ENCODE assay signal across 15 cellular contexts in genomic region chr12:93008044-93008778, GRCh38.
DNase-seq lines count a peak whose midpoint lies in the region; ATAC-seq and FAIRE-seq lines count a peak whose summit lies in the region.
"Had no signal": no experiment of that assay in that cellular context is flagged by ENCODE, and none has a peak within 500 bp of the region (broad histone marks: within the 10 kb centered on the region; RNA-seq: fewer than 3 reads in every experiment).

No MANE protein-coding gene starts in this region.

- DNase-seq in GM18507 (ENCODE audit: extremely low spot score, insufficient read length, low read depth) (no peak), NCI-H2107 treated with DMSO at 0.1 percent for 48 hours (lab: John Stamatoyannopoulos, UW; ENCODE audit: unreplicated experiment) (no peak), NCI-H1436 (lab: John Stamatoyannopoulos, UW) (no peak), SIG-M5 (lab: John Stamatoyannopoulos, UW) (no peak), CD1c-positive myeloid dendritic cell (ENCODE audit: extremely low spot score) (no peak)
- DNase-seq: activated CD4-positive, alpha-beta T cell treated with anti-CD3 and anti-CD28 coated beads for 1 hour; activated naive CD8-positive, alpha-beta T cell treated with anti-CD3 and anti-CD28 coated beads, Interleukin-2, amount 10 ng/mL, durations not matched to agents 7 days and 5 days; CD8-positive, alpha-beta memory T cell; hippocampal formation; midbrain had no signal

- peaks cover 16% of the 10 kb centered on the region; the same call in 1 of the 2 replicates for H3K4me1 ChIP-seq in HUES48 (ENCODE audit: control insufficient read depth, insufficient read depth, low read length)

- H3K27ac ChIP-seq in HUES48 (ENCODE audit: low read depth, low read length) = peak overlapping the region; percentile 54
- H3K27ac ChIP-seq: SJSA1 had no signal

- FAIRE-seq in GM18507 (lab: Jason Lieb, UNC) = peak; percentile 78
- FAIRE-seq: urothelium cell line had no signal

- H3K36me3 ChIP-seq in HUES48 (ENCODE audit: control insufficient read depth, insufficient read depth, low read length) = no peaks in the 10 kb centered on the region
- H3K36me3 ChIP-seq: SJSA1 had no signal

- H3K27me3 ChIP-seq in HUES48 (ENCODE audit: control insufficient read depth, insufficient read depth, low read length) = no peaks in the 10 kb centered on the region
- H3K27me3 ChIP-seq: SJSA1 had no signal

- no peak overlapping the region for H3K9ac ChIP-seq in HUES48 (ENCODE audit: low read depth, low read length)

- ATAC-seq in GM19452 (IDR thresholded peaks at IDR 0.05; ENCODE audit: unreplicated experiment) = peak; percentile 74
- peak; percentile 82 for ATAC-seq in HG02870 (IDR thresholded peaks at IDR 0.05; ENCODE audit: unreplicated experiment)

- H3K9me3 ChIP-seq in HUES48 (ENCODE audit: control insufficient read depth, insufficient read depth, low read length) = no peaks in the 10 kb centered on the region
- H3K9me3 ChIP-seq: SJSA1 had no signal

- no peak overlapping the region for H3K4me3 ChIP-seq in HUES48 (ENCODE audit: low read depth, low read length)
- H3K4me3 ChIP-seq: SJSA1 had no signal
